ENCODE assay signal across 21 cellular contexts in genomic region chr6:9924971-9925370, GRCh38.
"Had no signal": no experiment of that assay in that cellular context is flagged by ENCODE, and none has a peak within 500 bp of the region (broad histone marks: within the 10 kb centered on the region; RNA-seq: fewer than 3 reads in every experiment).

No MANE protein-coding gene starts in this region.

- H3K27ac Mint-ChIP-seq: T-helper 17 cell had no signal

- H3K4me2 ChIP-seq: PC-9 had no signal

- H3K27ac ChIP-seq: PC-9, Peyer's patch, SJCRH30 had no signal

- DNase-seq: KBM-7, NCI-H1092, NCI-H1105 treated with DMSO at 0.1 percent for 48 hours, NCI-H1417 treated with DMSO at 0.1 percent for 48 hours, NCI-H146, NCI-H1694 treated with DMSO at 0.1 percent for 48 hours, NCI-H1930, NCI-H2081, NCI-H2107, NCI-H2227 treated with DMSO at 0.1 percent for 48 hours, NCI-H524, NCI-H526 treated with DMSO at 0.1 percent for 48 hours, NCI-H748 treated with DMSO at 0.1 percent for 48 hours, PC-9, Peyer's patch, SHP77 treated with DMSO at 0.1 percent for 48 hours, SJCRH30, T-helper 1 cell, T-helper 17 cell had no signal

- H3K36me3 ChIP-seq: Peyer's patch, SJCRH30 had no signal

- H3K9me3 ChIP-seq: Peyer's patch, SJCRH30 had no signal

- H3K4me3 ChIP-seq: PC-9, Peyer's patch, SJCRH30 had no signal

- ATAC-seq: Right ventricle myocardium inferior, SK-N-SH treated with all-trans-retinoic acid at 6 μM for 48 hours, T-helper 17 cell had no signal

- H2AFZ ChIP-seq: PC-9 had no signal

- H3K27me3 ChIP-seq: Peyer's patch, SJCRH30 had no signal

- H3K4me1 ChIP-seq: Peyer's patch, SJCRH30 had no signal

- H3K4me3 Mint-ChIP-seq: T-helper 17 cell had no signal

- H3K4me1 Mint-ChIP-seq: T-helper 17 cell had no signal

- H3K27me3 Mint-ChIP-seq: T-helper 17 cell had no signal
